Comparison of ENCODE assay signal across 9 cellular contexts in the genomic region with DNA sequence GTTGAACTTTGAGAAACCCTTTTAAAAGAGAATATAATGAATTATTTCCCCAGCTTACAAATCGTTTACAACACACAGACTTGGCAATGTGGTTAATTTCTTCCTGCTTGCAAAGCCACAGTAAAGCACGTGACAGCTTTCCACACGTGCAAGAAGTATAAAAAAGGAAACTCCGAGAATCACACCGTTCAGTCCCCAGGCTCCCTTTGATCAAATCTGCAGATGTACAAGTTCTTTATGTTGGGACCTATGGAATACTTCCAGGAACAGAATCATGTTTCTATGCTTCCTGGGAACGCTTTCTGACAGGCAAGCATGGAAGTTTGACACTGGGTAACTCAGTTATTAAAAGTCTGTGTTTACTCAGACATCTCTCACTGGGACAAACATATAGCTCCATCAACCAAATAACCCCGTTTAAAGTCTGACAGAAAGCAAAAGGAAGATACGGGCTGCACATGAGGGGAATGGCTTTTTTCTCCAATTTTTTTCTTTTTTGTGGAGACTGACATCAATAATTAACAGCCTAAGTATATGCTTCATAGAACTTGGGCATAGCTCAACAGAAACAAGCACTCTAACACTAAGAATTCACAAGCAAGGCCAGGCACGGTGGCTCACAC.
DNase-seq lines count a peak whose midpoint lies in the region; ATAC-seq and TF ChIP-seq lines count a peak whose summit lies in the region.
"Had no signal": no experiment of that assay in that cellular context is flagged by ENCODE, and none has a peak within 500 bp of the region (broad histone marks: within the 10 kb centered on the region; RNA-seq: fewer than 3 reads in every experiment).

No MANE protein-coding gene starts in this region.

- H3K9ac ChIP-seq in SU-DHL-6 (ENCODE audit: low read length) (no peak overlapping the region), MM.1S (ENCODE audit: low read length) (no peak overlapping the region)

- no peak overlapping the region for H2AFZ ChIP-seq in SU-DHL-6 (ENCODE audit: low read depth, low read length, severe bottlenecking)
- no peak overlapping the region for H2AFZ ChIP-seq in MM.1S (ENCODE audit: low read length)

- POLR2A ChIA-PET in RWPE1 (lab: Yijun Ruan, JAX; ENCODE audit: low non-redundant PET): no interaction called here

- no peaks in the 10 kb centered on the region for H3K4me1 ChIP-seq in MM.1S (ENCODE audit: low read length)

- ATAC-seq in GM18511 (IDR thresholded peaks at IDR 0.05; ENCODE audit: unreplicated experiment): peak; percentile 69
- ATAC-seq in HG02798 (IDR thresholded peaks at IDR 0.05; ENCODE audit: poor library complexity, unreplicated experiment): peak; percentile 61

- TF ChIP-seq POLR2A in lower leg skin (IDR thresholded peaks at IDR 0.05): no peak

- H3K27me3 ChIP-seq in SU-DHL-6 (ENCODE audit: low read length) (no peaks in the 10 kb centered on the region), MM.1S (replicated peaks; ENCODE audit: insufficient read depth, low read length) (no peaks in the 10 kb centered on the region)

- H3K9me2 ChIP-seq in SU-DHL-6 (replicated peaks; ENCODE audit: insufficient read depth, low read length) (no peaks in the 10 kb centered on the region), MM.1S (replicated peaks; ENCODE audit: insufficient read depth, low read length) (no peaks in the 10 kb centered on the region)

- WGBS in lower leg skin, 2 donors: 42 to 49% methylated on average over 9 of the region's 9 CpGs

- H4K20me1 ChIP-seq in SU-DHL-6 (ENCODE audit: low read depth, low read length): no peaks in the 10 kb centered on the region
- H4K20me1 ChIP-seq in MM.1S (ENCODE audit: insufficient read depth, low read length): no peaks in the 10 kb centered on the region

- no peak overlapping the region for H3K27ac ChIP-seq in SU-DHL-6 (ENCODE audit: low read depth, low read length)
- no peak overlapping the region for H3K27ac ChIP-seq in MM.1S (ENCODE audit: low read length)
- H3K27ac ChIP-seq in RWPE1: no peak overlapping the region

- H3K9me3 ChIP-seq in SU-DHL-6 (ENCODE audit: insufficient read depth, low read length): no peaks in the 10 kb centered on the region
- no peaks in the 10 kb centered on the region for H3K9me3 ChIP-seq in MM.1S (replicated peaks; ENCODE audit: insufficient read depth, low read length)

- intact Hi-C loops in lower leg skin (cut with DNase I; ENCODE audit: low total_unique reads): no loop called here

- DNase-seq in germinal center (ENCODE audit: low spot score): peak; percentile 37
- DNase-seq in lower leg skin (ENCODE audit: low spot score in 2 of 2): no peak
- no peak for DNase-seq in MM.1S
- DNase-seq in RWPE1 (ENCODE audit: low spot score): no peak
- DNase-seq in globus pallidus (ENCODE audit: low spot score): no peak
- DNase-seq: mesenchymal stem cell had no signal

- H3K4me3 ChIP-seq in SU-DHL-6 (ENCODE audit: insufficient read depth, low read length, poor library complexity, severe bottlenecking) (no peak overlapping the region), lower leg skin (ENCODE audit: low read depth, poor library complexity, severe bottlenecking) (no peak overlapping the region), MM.1S (ENCODE audit: low read length) (no peak overlapping the region)

- no peak for TF ChIP-seq CTCF in SU-DHL-6 (IDR thresholded peaks at IDR 0.05; ENCODE audit: insufficient read depth, low read length, poor library complexity, severe bottlenecking)
- TF ChIP-seq CTCF in lower leg skin (IDR thresholded peaks at IDR 0.05): no peak
- no peak for TF ChIP-seq CTCF in MM.1S (IDR thresholded peaks at IDR 0.05; ENCODE audit: low read length)
- no peak for TF ChIP-seq CTCF in RWPE1 (conservative IDR thresholded peaks at IDR 0.05; ENCODE audit: low read depth)

- H3K4me2 ChIP-seq in SU-DHL-6 (ENCODE audit: low read depth, low read length, poor library complexity, severe bottlenecking): peak overlapping the region; percentile 36
- no peak overlapping the region for H3K4me2 ChIP-seq in MM.1S (ENCODE audit: low read depth, low read length)

- H3F3A ChIP-seq in SU-DHL-6 (ENCODE audit: insufficient read depth) (no peaks in the 10 kb centered on the region), MM.1S (ENCODE audit: insufficient read depth, low read length) (no peaks in the 10 kb centered on the region)

- H3K79me2 ChIP-seq in SU-DHL-6 (ENCODE audit: insufficient read depth, low read length) (no peaks in the 10 kb centered on the region), MM.1S (ENCODE audit: low read length) (no peaks in the 10 kb centered on the region)

- CTCF ChIA-PET in RWPE1 (lab: Yijun Ruan, JAX): no interaction called here

- H3K36me3 ChIP-seq in SU-DHL-6 (ENCODE audit: low read length): no peaks in the 10 kb centered on the region
- H3K36me3 ChIP-seq in MM.1S (replicated peaks; ENCODE audit: insufficient read depth, low read length): no peaks in the 10 kb centered on the region
